In the genomic region with DNA sequence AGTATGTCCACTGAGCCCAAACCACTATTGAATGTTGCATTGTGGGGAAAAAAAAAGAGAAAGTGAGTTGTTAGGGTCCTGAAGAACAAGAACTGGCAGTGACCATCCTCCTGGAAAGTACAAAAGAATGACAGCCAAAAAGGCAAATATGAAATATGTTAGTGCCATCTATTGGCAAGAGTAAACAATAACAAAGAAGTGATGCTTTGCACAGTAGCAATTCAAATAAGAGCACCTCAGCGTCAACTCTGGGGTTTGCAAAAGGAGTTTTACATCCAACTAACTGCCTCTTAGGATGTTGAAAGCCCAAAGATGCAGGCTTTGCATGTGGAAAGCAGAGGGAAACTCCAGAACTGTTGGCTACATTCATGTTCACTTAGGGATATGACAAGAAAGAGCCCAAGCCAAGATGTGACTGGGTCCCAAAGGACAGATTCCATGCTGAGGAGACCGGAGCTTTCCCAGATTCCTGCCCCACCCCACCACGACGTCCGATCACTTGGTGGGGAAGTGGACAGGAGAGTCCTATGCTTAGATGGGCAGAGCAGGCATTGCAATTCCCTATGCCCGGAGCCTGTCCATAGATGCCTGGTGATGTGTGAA, we compare ENCODE assay signal across 9 cellular contexts. TPM values are rescaled to one million over a fixed set of nuclear protein-coding genes. Genes with fewer than 3 reads are reported as not detected.
DNase-seq lines count a peak whose midpoint lies in the region; ATAC-seq and TF ChIP-seq lines count a peak whose summit lies in the region.
"Had no signal": no experiment of that assay in that cellular context is flagged by ENCODE, and none has a peak within 500 bp of the region (broad histone marks: within the 10 kb centered on the region; RNA-seq: fewer than 3 reads in every experiment).

No MANE protein-coding gene starts in this region.

- H3K4me1 ChIP-seq in Karpas-422 (ENCODE audit: low read length): no peaks in the 10 kb centered on the region
- no peaks in the 10 kb centered on the region for H3K4me1 ChIP-seq in body of pancreas
- H3K4me1 ChIP-seq: SJSA1 had no signal

- H4K20me1 ChIP-seq in Karpas-422 (ENCODE audit: insufficient read depth, low read depth, low read length): no peaks in the 10 kb centered on the region

- H3K9me2 ChIP-seq in Karpas-422 (replicated peaks; ENCODE audit: insufficient read depth, low read length): no peaks in the 10 kb centered on the region

- H3K27ac Mint-ChIP-seq in natural killer cell treated with Interleukin-12 subunit alpha and Interleukin-12 subunit beta and Interleukin-15 and Interleukin-18, amount 100 ng/mL, for 72 hours: peak overlapping the region; percentile 53 to 76

- H3K4me1 Mint-ChIP-seq in natural killer cell treated with Interleukin-12 subunit alpha and Interleukin-12 subunit beta and Interleukin-15 and Interleukin-18, amount 100 ng/mL, for 72 hours (ENCODE audit: low read depth in 2 of 2): peaks cover 7 to 12% of the 10 kb centered on the region in 2 donors

- no peaks in the 10 kb centered on the region for H3K9me3 Mint-ChIP-seq in natural killer cell treated with Interleukin-12 subunit alpha and Interleukin-12 subunit beta and Interleukin-15 and Interleukin-18, amount 100 ng/mL, for 72 hours

- H3K79me2 ChIP-seq in Karpas-422 (ENCODE audit: low read length): no peaks in the 10 kb centered on the region

- no peak for TF ChIP-seq POLR2A in body of pancreas (IDR thresholded peaks at IDR 0.05)

- peak in 2 of 7 experiments; percentile 17 to 20 for TF ChIP-seq CTCF in body of pancreas (IDR thresholded peaks at IDR 0.05)

- H3K27me3 Mint-ChIP-seq in natural killer cell treated with Interleukin-12 subunit alpha and Interleukin-12 subunit beta and Interleukin-15 and Interleukin-18, amount 100 ng/mL, for 72 hours: no peaks in the 10 kb centered on the region

- intact Hi-C loops in body of pancreas (cut with DNase I): no loop called here

- no peaks in the 10 kb centered on the region for H3K9me3 ChIP-seq in Karpas-422 (ENCODE audit: low read length)
- H3K9me3 ChIP-seq in body of pancreas: no peaks in the 10 kb centered on the region
- H3K9me3 ChIP-seq: SJSA1 had no signal

- H3K27ac ChIP-seq in Karpas-422 (ENCODE audit: low read length) (no peak overlapping the region), body of pancreas (no peak overlapping the region)
- H3K27ac ChIP-seq: SJSA1 had no signal

- no peak overlapping the region for H3K4me3 Mint-ChIP-seq in natural killer cell treated with Interleukin-12 subunit alpha and Interleukin-12 subunit beta and Interleukin-15 and Interleukin-18, amount 100 ng/mL, for 72 hours

- H3K4me2 ChIP-seq in Karpas-422 (ENCODE audit: low read depth, low read length, poor library complexity, severe bottlenecking): no peak overlapping the region

- ATAC-seq in GM18867 (IDR thresholded peaks at IDR 0.05; ENCODE audit: unreplicated experiment) (peak; percentile 80), body of pancreas (no peak), GM18502 (IDR thresholded peaks at IDR 0.05; ENCODE audit: poor library complexity, unreplicated experiment) (no peak), GM18873 (IDR thresholded peaks at IDR 0.05; ENCODE audit: low FRiP score, unreplicated experiment) (no peak)
- no peak for ATAC-seq in natural killer cell treated with Interleukin-12 subunit alpha and Interleukin-12 subunit beta and Interleukin-15 and Interleukin-18, amount 100 ng/mL, for 72 hours

- H3K4me3 ChIP-seq in Karpas-422 (ENCODE audit: low read length): no peak overlapping the region
- no peak overlapping the region for H3K4me3 ChIP-seq in body of pancreas
- H3K4me3 ChIP-seq: SJSA1 had no signal

- 53 to 58% methylated on average over 3 to 6 of the region's 6 CpGs for WGBS in body of pancreas, 2 donors

- H3K27me3 ChIP-seq in Karpas-422 (ENCODE audit: low read length): no peaks in the 10 kb centered on the region
- no peaks in the 10 kb centered on the region for H3K27me3 ChIP-seq in body of pancreas
- H3K27me3 ChIP-seq: SJSA1 had no signal

- H2AFZ ChIP-seq in Karpas-422 (ENCODE audit: low read length): no peak overlapping the region

- DNase-seq in DMS 273 (lab: John Stamatoyannopoulos, UW; ENCODE audit: unreplicated experiment): peak; percentile 55
- peak; percentile 64 for DNase-seq in Karpas-422
- peak; percentile 48 for DNase-seq in amniotic epithelial cell (ENCODE audit: low read depth)
- peak; percentile 44 for DNase-seq in natural killer cell treated with Interleukin-12 subunit alpha and Interleukin-12 subunit beta and Interleukin-15 and Interleukin-18, amount 100 ng/mL, for 72 hours (ENCODE audit: low spot score)
- DNase-seq in body of pancreas: no peak

- no peak overlapping the region for H3K9ac ChIP-seq in Karpas-422 (ENCODE audit: low read length)

- H3K36me3 ChIP-seq in Karpas-422 (ENCODE audit: insufficient read depth, low read length): no peaks in the 10 kb centered on the region
- H3K36me3 ChIP-seq in body of pancreas (replicated peaks in 1 of 2; ENCODE audit: insufficient read depth in 1 of 2, low read depth in 2 of 2): no peaks in the 10 kb centered on the region
- H3K36me3 ChIP-seq: SJSA1 had no signal

- H3K36me3 Mint-ChIP-seq in natural killer cell treated with Interleukin-12 subunit alpha and Interleukin-12 subunit beta and Interleukin-15 and Interleukin-18, amount 100 ng/mL, for 72 hours: no peaks in the 10 kb centered on the region

RNA-seq across cellular contexts. Expression of gene TRABD2A, which starts 15.6 kb away (rescaled TPM):
- 0.04 and 2.4 TPM in 2 replicates for total RNA-seq in Karpas-422 (2014; rRNA removed; shearing (Covaris generic); ENCODE audit: low replicate concordance)
- 10 to 100 TPM in 1 of 2 donors, 1 to 10 TPM in 1; 6.6 to 18.3 TPM for total RNA-seq in natural killer cell treated with Interleukin-12 subunit alpha and Interleukin-12 subunit beta and Interleukin-15 and Interleukin-18, amount 100 ng/mL, for 72 hours
- total RNA-seq in body of pancreas: 1 to 10 TPM in 1 of 2 donors, under 1 TPM in 1; 0.52 to 5.3 TPM

RNA-seq across cellular contexts. Expression of gene TMSB10, which starts 40.2 kb away (rescaled TPM):
- 1,287 and 3,084 TPM in 2 replicates for total RNA-seq in Karpas-422 (2014; rRNA removed; shearing (Covaris generic); ENCODE audit: low replicate concordance)
- total RNA-seq in natural killer cell treated with Interleukin-12 subunit alpha and Interleukin-12 subunit beta and Interleukin-15 and Interleukin-18, amount 100 ng/mL, for 72 hours: 1,000 to 10,000 TPM; 1,502 to 3,073 TPM
- total RNA-seq in body of pancreas: 100 to 1,000 TPM; 672 to 866 TPM

Comparison
In these comparisons a context has a peak if more than half of its experiments do, and no peak if none do; other contexts are left out.
1. DNase-seq: peak in DMS 273 (single experiment), Karpas-422 (single experiment), amniotic epithelial cell (single experiment) and natural killer cell treated with Interleukin-12 subunit alpha and Interleukin-12 subunit beta and Interleukin-15 and Interleukin-18, amount 100 ng/mL, for 72 hours (single experiment); none in body of pancreas (0 of 4).